Comparison of ENCODE assay signal across 9 cellular contexts in genomic region chr19:52691215-52691610, GRCh38.
A peak's percentile ranks its signal among the peaks of the same experiment; 100 is the strongest.
DNase-seq lines count a peak whose midpoint lies in the region; ATAC-seq lines count a peak whose summit lies in the region.
"Had no signal": no experiment of that assay in that cellular context is flagged by ENCODE, and none has a peak within 500 bp of the region (broad histone marks: within the 10 kb centered on the region; RNA-seq: fewer than 3 reads in every experiment).

No MANE protein-coding gene starts in this region.

- H3K4me1 Mint-ChIP-seq in activated naive CD8-positive, alpha-beta T cell treated with anti-CD3 and anti-CD28 coated beads, Interleukin-2, amount 50 U/mL, for 24 hours, result peaks cover 34% of the 10 kb centered on the region

- no peaks in the 10 kb centered on the region for H3K9me3 ChIP-seq in subcutaneous abdominal adipose tissue (ENCODE audit: control insufficient read depth in 5 of 5, low read length in 5 of 5)

- peaks cover 2 to 23% (median 18%) of the 10 kb centered on the region in 5 donors for H3K4me1 ChIP-seq in subcutaneous abdominal adipose tissue (ENCODE audit: control insufficient read depth in 5 of 5, insufficient read depth in 5 of 5, low read length in 5 of 5)

- peaks cover 7% of the 10 kb centered on the region for H3K9me3 Mint-ChIP-seq in activated naive CD8-positive, alpha-beta T cell treated with anti-CD3 and anti-CD28 coated beads, Interleukin-2, amount 50 U/mL, for 24 hours

- peak overlapping the region; percentile 86 for H3K4me3 Mint-ChIP-seq in activated naive CD8-positive, alpha-beta T cell treated with anti-CD3 and anti-CD28 coated beads, Interleukin-2, amount 50 U/mL, for 24 hours

- H3K27ac ChIP-seq in layer of hippocampus (ENCODE audit: low read depth, low read length) (peak overlapping the region; percentile 97), subcutaneous abdominal adipose tissue (ENCODE audit: low read depth, low read length) (peak overlapping the region; percentile 97)

- H3K36me3 ChIP-seq in subcutaneous abdominal adipose tissue (ENCODE audit: control insufficient read depth in 5 of 5, insufficient read depth in 5 of 5, low read length in 5 of 5), result no peaks in the 10 kb centered on the region

- H3K27ac Mint-ChIP-seq in activated naive CD8-positive, alpha-beta T cell treated with anti-CD3 and anti-CD28 coated beads, Interleukin-2, amount 50 U/mL, for 24 hours, result no peak overlapping the region

- DNase-seq in NCI-H1417 (lab: John Stamatoyannopoulos, UW), result peak in 2 of 3 experiments; percentile 59 to 68
- DNase-seq in NCI-H1417 treated with DMSO at 0.1 percent for 48 hours (lab: John Stamatoyannopoulos, UW), result no peak
- no peak for DNase-seq in activated naive CD8-positive, alpha-beta T cell treated with anti-CD3 and anti-CD28 coated beads, Interleukin-2, amount 50 U/mL, for 24 hours
- no peak for DNase-seq in epidermal melanocyte (ENCODE audit: insufficient read length, low spot score)
- DNase-seq: activated CD4-positive, alpha-beta T cell treated with anti-CD3 and anti-CD28 coated beads for 1 hour had no signal

- H3K4me3 ChIP-seq in subcutaneous abdominal adipose tissue (ENCODE audit: low read depth in 1 of 5, low read length in 5 of 5), result peak overlapping the region; percentile 79 to 97 (median 82)

- ATAC-seq in activated naive CD8-positive, alpha-beta T cell treated with anti-CD3 and anti-CD28 coated beads, Interleukin-2, amount 50 U/mL, for 24 hours, result no peak
- no peak for ATAC-seq in HG03520 (IDR thresholded peaks at IDR 0.05; ENCODE audit: unreplicated experiment)
- ATAC-seq in HG02642 (IDR thresholded peaks at IDR 0.05; ENCODE audit: poor library complexity, unreplicated experiment), result no peak

- no peaks in the 10 kb centered on the region for H3K27me3 Mint-ChIP-seq in activated naive CD8-positive, alpha-beta T cell treated with anti-CD3 and anti-CD28 coated beads, Interleukin-2, amount 50 U/mL, for 24 hours

- H3K36me3 Mint-ChIP-seq in activated naive CD8-positive, alpha-beta T cell treated with anti-CD3 and anti-CD28 coated beads, Interleukin-2, amount 50 U/mL, for 24 hours (ENCODE audit: low read depth), result peaks cover 8% of the 10 kb centered on the region

- peak overlapping the region; percentile 75 to 86 (median 83) for H3K9ac ChIP-seq in subcutaneous abdominal adipose tissue (ENCODE audit: low read length in 5 of 5)

- H3K27me3 ChIP-seq in layer of hippocampus (ENCODE audit: control insufficient read depth, insufficient read depth, low read length) (no peaks in the 10 kb centered on the region), subcutaneous abdominal adipose tissue (ENCODE audit: control insufficient read depth in 5 of 5, insufficient read depth in 4 of 5, low read length in 5 of 5) (no peaks in the 10 kb centered on the region)

Comparison
In these comparisons a context has a peak if more than half of its experiments do, and no peak if none do; other contexts are left out.
1. DNase-seq: peak in NCI-H1417 (2 of 3); none in NCI-H1417 treated with DMSO at 0.1 percent for 48 hours (single experiment), activated naive CD8-positive, alpha-beta T cell treated with anti-CD3 and anti-CD28 coated beads, Interleukin-2, amount 50 U/mL, for 24 hours (single experiment) and epidermal melanocyte (single experiment).